20 cellular contexts compared by ENCODE assay signal in genomic region chr10:86068532-86069337, GRCh38.
DNase-seq lines count a peak whose midpoint lies in the region; ATAC-seq, FAIRE-seq and TF ChIP-seq lines count a peak whose summit lies in the region.
"Had no signal": no experiment of that assay in that cellular context is flagged by ENCODE, and none has a peak within 500 bp of the region (broad histone marks: within the 10 kb centered on the region; RNA-seq: fewer than 3 reads in every experiment).

No MANE protein-coding gene starts in this region.

- no peak overlapping the region for H3K4me3 Mint-ChIP-seq in type B pancreatic cell
- H3K4me3 Mint-ChIP-seq: CD8-positive, alpha-beta memory T cell; naive thymus-derived CD4-positive, alpha-beta T cell; T-helper 2 cell treated with Interferon-gamma antibody and Interleukin-4, amounts not matched to agents 5 μg/mL and 100 μg/mL, for 36 hours had no signal

- H3K9me3 ChIP-seq in right atrium auricular region (no peaks in the 10 kb centered on the region), Panc1 (ENCODE audit: control insufficient read depth, insufficient read depth, low read depth, low read length) (no peaks in the 10 kb centered on the region), right cardiac atrium (ENCODE audit: control insufficient read depth, low read length) (no peaks in the 10 kb centered on the region)
- H3K9me3 ChIP-seq: esophagus muscularis mucosa had no signal

- FAIRE-seq in GM12892 (lab: Jason Lieb, UNC), result no peak

- peak; percentile 48 for ATAC-seq in Right ventricle myocardium superior (ENCODE audit: poor library complexity)
- no peak for ATAC-seq in Panc1
- ATAC-seq in right cardiac atrium, result peak; percentile 23 to 56
- ATAC-seq in GM21717 (IDR thresholded peaks at IDR 0.05; ENCODE audit: unreplicated experiment), result no peak
- ATAC-seq: naive thymus-derived CD4-positive, alpha-beta T cell; PC-3 had no signal

- H3K36me3 ChIP-seq in right atrium auricular region (no peaks in the 10 kb centered on the region), Panc1 (ENCODE audit: control insufficient read depth, insufficient read depth, low read length) (no peaks in the 10 kb centered on the region)
- H3K36me3 ChIP-seq: esophagus muscularis mucosa had no signal

- no peaks in the 10 kb centered on the region for H3K36me3 Mint-ChIP-seq in type B pancreatic cell
- H3K36me3 Mint-ChIP-seq: CD8-positive, alpha-beta memory T cell; naive thymus-derived CD4-positive, alpha-beta T cell had no signal

- no peaks in the 10 kb centered on the region for H3K9me3 Mint-ChIP-seq in type B pancreatic cell
- H3K9me3 Mint-ChIP-seq: CD8-positive, alpha-beta memory T cell; naive thymus-derived CD4-positive, alpha-beta T cell; T-helper 2 cell treated with Interferon-gamma antibody and Interleukin-4, amounts not matched to agents 5 μg/mL and 100 μg/mL, for 36 hours had no signal

- H3K27ac ChIP-seq in right atrium auricular region, result no peak overlapping the region
- no peak overlapping the region for H3K27ac ChIP-seq in Panc1 (ENCODE audit: low read length)
- H3K27ac ChIP-seq in right cardiac atrium (ENCODE audit: low read length), result no peak overlapping the region
- H3K27ac ChIP-seq: dorsolateral prefrontal cortex, esophagus muscularis mucosa had no signal

- 63% methylated on average over 10 of the region's 10 CpGs for WGBS in right cardiac atrium

- POLR2A ChIA-PET in Panc1 (lab: Charles Lee), result no interaction called here

- no peak for TF ChIP-seq POLR2A in GM12892 (IDR thresholded peaks at IDR 0.05; ENCODE audit: low read depth, low read length)

- intact Hi-C loops in Right ventricle myocardium superior (cut with DNase I) (no loop called here), Panc1 (cut with micrococcal nuclease; ENCODE audit: unreplicated experiment) (no loop called here), right cardiac atrium (cut with DNase I) (no loop called here)

- H3K27me3 Mint-ChIP-seq in type B pancreatic cell, result peaks cover 18% of the 10 kb centered on the region

- peak in 1 of 2 donors; percentile 33 for TF ChIP-seq CTCF in right atrium auricular region (IDR thresholded peaks at IDR 0.05)
- TF ChIP-seq CTCF in Panc1 (IDR thresholded peaks at IDR 0.05), result no peak
- no peak for TF ChIP-seq CTCF in type B pancreatic cell (conservative IDR thresholded peaks at IDR 0.05)

- H3K4me3 ChIP-seq in right atrium auricular region, result no peak overlapping the region
- H3K4me3 ChIP-seq in Panc1 (ENCODE audit: low read depth in 2 of 2, low read length in 2 of 2), result no peak overlapping the region
- no peak overlapping the region for H3K4me3 ChIP-seq in right cardiac atrium (ENCODE audit: low read length)
- H3K4me3 ChIP-seq: dorsolateral prefrontal cortex, esophagus muscularis mucosa, smooth muscle cell had no signal

- H3K27ac Mint-ChIP-seq in type B pancreatic cell, result no peak overlapping the region
- H3K27ac Mint-ChIP-seq: CD8-positive, alpha-beta memory T cell; naive thymus-derived CD4-positive, alpha-beta T cell; T-helper 2 cell treated with Interferon-gamma antibody and Interleukin-4, amounts not matched to agents 5 μg/mL and 100 μg/mL, for 36 hours had no signal

- CTCF ChIA-PET in Panc1 (lab: Charles Lee), result no interaction called here

- no peaks in the 10 kb centered on the region for H3K4me1 Mint-ChIP-seq in type B pancreatic cell (ENCODE audit: unreplicated experiment)
- H3K4me1 Mint-ChIP-seq: CD8-positive, alpha-beta memory T cell; naive thymus-derived CD4-positive, alpha-beta T cell had no signal

- DNase-seq in Right ventricle myocardium superior, result no peak
- no peak for DNase-seq in right atrium auricular region (ENCODE audit: low spot score)
- peak; percentile 2 for DNase-seq in Panc1 (ENCODE audit: low read depth, low spot score)
- DNase-seq in right cardiac atrium, result no peak
- DNase-seq in type B pancreatic cell (ENCODE audit: extremely low spot score, unreplicated experiment), result peak; percentile 22
- no peak for DNase-seq in GM12892 (ENCODE audit: insufficient read length)
- no peak for DNase-seq in GDM1 (lab: John Stamatoyannopoulos, UW)
- DNase-seq: CD8-positive, alpha-beta memory T cell; EL; naive thymus-derived CD4-positive, alpha-beta T cell; NCI-H1436; NCI-H446; PC-3; posterior cingulate gyrus; stimulated activated CD8-positive, alpha-beta memory T cell treated with anti-CD3 and anti-CD28 coated beads, Interleukin-4, amount 100 ng/mL, for 48 hours had no signal

- in situ Hi-C loops in Panc1 (cut with HindIII; ENCODE audit: low pct_unique_long_range_greater_than_20kb, low sequenced_read_pairs), result no loop called here

- no peaks in the 10 kb centered on the region for H3K4me1 ChIP-seq in right atrium auricular region
- H3K4me1 ChIP-seq in Panc1 (ENCODE audit: control insufficient read depth, insufficient read depth, low read length), result no peaks in the 10 kb centered on the region
- no peaks in the 10 kb centered on the region for H3K4me1 ChIP-seq in right cardiac atrium (ENCODE audit: control insufficient read depth, insufficient read depth, low read length)
- H3K4me1 ChIP-seq: esophagus muscularis mucosa had no signal

- H3K27me3 ChIP-seq in right atrium auricular region (no peaks in the 10 kb centered on the region), Panc1 (ENCODE audit: control insufficient read depth, insufficient read depth, low read length) (no peaks in the 10 kb centered on the region), right cardiac atrium (ENCODE audit: control insufficient read depth, insufficient read depth) (no peaks in the 10 kb centered on the region)
- H3K27me3 ChIP-seq: dorsolateral prefrontal cortex had no signal

- no TSS peak for BruUV-seq in Panc1 (replicated peaks; lab: Mats Ljungman, UMichigan)

Comparison
In these comparisons a context has a peak if more than half of its experiments do, and no peak if none do; other contexts are left out.
1. ATAC-seq: peak in Right ventricle myocardium superior (single experiment) and right cardiac atrium (2 of 2); none in Panc1 (single experiment) and GM21717 (single experiment).
2. DNase-seq: peak in Panc1 (single experiment) and type B pancreatic cell (single experiment); none in Right ventricle myocardium superior (single experiment), right atrium auricular region (single experiment), right cardiac atrium (0 of 3), GM12892 (single experiment) and GDM1 (single experiment).